8 cellular contexts compared by ENCODE assay signal in the genomic region with DNA sequence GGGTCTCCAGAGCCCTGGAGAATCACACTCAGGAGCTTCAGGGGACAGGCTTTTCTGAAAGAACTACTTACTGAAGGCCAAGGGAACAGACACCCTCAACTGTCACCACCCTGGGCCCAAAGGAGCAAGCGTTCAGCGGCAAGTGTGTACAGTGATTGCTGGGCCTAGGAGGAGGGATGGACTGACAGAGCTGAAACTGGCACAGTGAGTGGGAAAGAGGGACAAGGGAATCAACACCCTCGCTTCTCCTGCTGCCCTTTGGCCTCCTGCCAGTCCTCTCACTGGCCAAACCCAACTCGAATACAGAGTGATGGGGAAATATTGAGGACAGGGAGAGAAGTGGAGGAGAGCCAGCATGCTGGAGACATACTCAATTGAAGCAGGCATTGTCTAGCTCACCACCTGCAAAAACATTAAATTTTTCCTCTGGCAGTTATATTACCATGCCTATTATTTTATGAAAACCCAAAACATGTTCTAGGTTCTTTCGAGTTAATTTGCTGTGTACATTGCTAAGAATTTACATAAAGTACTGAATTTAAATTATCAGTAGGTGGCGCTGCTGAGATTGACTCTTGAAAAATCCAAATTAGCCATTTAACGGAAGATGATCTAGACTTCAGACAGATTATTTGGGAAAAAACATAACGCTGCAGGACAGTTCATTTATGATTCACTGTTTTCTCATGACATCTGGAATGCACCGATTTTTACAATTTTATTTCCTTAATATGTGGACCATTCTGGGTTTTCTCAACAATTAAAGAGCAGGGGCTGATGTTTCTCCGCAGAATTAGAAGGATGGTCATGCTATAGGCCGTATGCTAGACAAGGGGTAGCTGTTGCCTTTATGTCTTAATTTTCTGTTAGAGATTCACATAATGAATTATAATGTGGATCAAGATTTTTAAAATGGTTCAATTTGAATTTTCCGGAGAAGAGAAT. TPM values are rescaled to one million over a fixed set of nuclear protein-coding genes. Genes with fewer than 3 reads are reported as not detected.
DNase-seq lines count a peak whose midpoint lies in the region; ATAC-seq, FAIRE-seq and TF ChIP-seq lines count a peak whose summit lies in the region.

No MANE protein-coding gene starts in this region.

- FAIRE-seq in A204.1 (lab: Jason Lieb, UNC): peak; percentile 95

- H3K23ac ChIP-seq in mesendoderm (ENCODE audit: low read length): no peak overlapping the region

- POLR2A ChIA-PET in GM10248 (lab: Yijun Ruan, JAX): interaction anchor here (0.9 kb wide), 1 partner anchor 93 kb away, joined by 3 read pairs; a partner anchor contains a TSS

- H3K79me2 ChIP-seq in mesendoderm (ENCODE audit: control insufficient read depth, insufficient read depth, low read length): no peaks in the 10 kb centered on the region

- H2BK15ac ChIP-seq in mesendoderm (replicated peaks; ENCODE audit: low read depth): no peak overlapping the region

- CTCF ChIA-PET in GM10248 (lab: Yijun Ruan, JAX): interaction anchor here (0.8 to 1.9 kb wide), 21 partner anchors 11 to 136 kb away, joined by 3 to 6 read pairs (median 4); no protein-coding TSS in a partner anchor

- H2BK5ac ChIP-seq in mesendoderm (ENCODE audit: low read length): no peak overlapping the region

- no peak overlapping the region for H3K4me3 ChIP-seq in mesendoderm (ENCODE audit: low read length)

- H3K4me2 ChIP-seq in mesendoderm (ENCODE audit: low read length): no peak overlapping the region

- no peak overlapping the region for H4K5ac ChIP-seq in mesendoderm (ENCODE audit: low read length)

- no CpG with 5 or more reads among the region's 12 CpGs for WGBS in mesendoderm (ENCODE audit: extremely low coverage, insufficient coverage, low lambda C conversion rate)

- no peak overlapping the region for H2AK5ac ChIP-seq in mesendoderm (ENCODE audit: low read length)

- no peak overlapping the region for H4K8ac ChIP-seq in mesendoderm (ENCODE audit: low read depth, low read length)

- no peak overlapping the region for H3K27ac ChIP-seq in mesendoderm (ENCODE audit: low read depth, low read length)

- no peaks in the 10 kb centered on the region for H3K79me1 ChIP-seq in mesendoderm (ENCODE audit: low read length)

- peak; percentile 63 for TF ChIP-seq CTCF in GM10248 (IDR thresholded peaks at IDR 0.05; ENCODE audit: control extremely low read depth, extremely low read depth, low read depth, missing control alignments)

- no peak overlapping the region for H3K9ac ChIP-seq in mesendoderm (ENCODE audit: low read length)

- H3K18ac ChIP-seq in mesendoderm (ENCODE audit: low read length): no peak overlapping the region

- no peak overlapping the region for H2BK120ac ChIP-seq in mesendoderm (ENCODE audit: low read depth, low read length)

- no peak overlapping the region for H3K56ac ChIP-seq in mesendoderm (ENCODE audit: low read length)

- H3K4ac ChIP-seq in mesendoderm (ENCODE audit: low read depth, low read length): no peak overlapping the region

- no peaks in the 10 kb centered on the region for H3K36me3 ChIP-seq in mesendoderm (ENCODE audit: control insufficient read depth, insufficient read depth, low read length)

- DNase-seq in GM10248 (ENCODE audit: extremely low spot score): peak; percentile 50
- DNase-seq in NCI-H748 (lab: John Stamatoyannopoulos, UW; ENCODE audit: unreplicated experiment): peak; percentile 34
- peak; percentile 68 for DNase-seq in dermis blood vessel endothelial cell
- peak; percentile 26 for DNase-seq in mesendoderm
- DNase-seq in NCI-H2081 treated with DMSO at 0.1 percent for 48 hours (lab: John Stamatoyannopoulos, UW): no peak

- no peaks in the 10 kb centered on the region for H3K27me3 ChIP-seq in mesendoderm (ENCODE audit: insufficient read depth, low read length, poor library complexity)

- no peaks in the 10 kb centered on the region for H3K4me1 ChIP-seq in mesendoderm (ENCODE audit: control insufficient read depth, low read depth, low read length)

- ATAC-seq in GM19023 (IDR thresholded peaks at IDR 0.05; ENCODE audit: unreplicated experiment): no peak
- ATAC-seq in esophagus mucosa: no peak

RNA-seq across cellular contexts. Expression of a gene that starts 14.7 kb away (rescaled TPM):
- total RNA-seq in dermis blood vessel endothelial cell (0.17 and 1.3 TPM in 2 replicates), esophagus mucosa (0.16 TPM)
- polyA plus RNA-seq in mesendoderm (2013, experiment 1 of 2): 0.14 TPM
- polyA plus RNA-seq in mesendoderm (2013, experiment 2 of 2): 0.17 TPM
